In genomic region chrX:24396236-24396929, GRCh38 we compare ENCODE assay signal across 7 cellular contexts.
A peak's percentile ranks its signal among the peaks of the same experiment; 100 is the strongest.
DNase-seq lines count a peak whose midpoint lies in the region; ATAC-seq, FAIRE-seq and TF ChIP-seq lines count a peak whose summit lies in the region.

No MANE protein-coding gene starts in this region.

- ATAC-seq in HG03571 (IDR thresholded peaks at IDR 0.05; ENCODE audit: unreplicated experiment), result no peak
- no peak for ATAC-seq in HG02973 (IDR thresholded peaks at IDR 0.05; ENCODE audit: unreplicated experiment)

- peaks cover 4% of the 10 kb centered on the region for H3K4me1 ChIP-seq in stomach smooth muscle (ENCODE audit: control insufficient read depth, insufficient read depth, low read length)

- no peak for TF ChIP-seq CTCF in fibroblast of pulmonary artery (IDR thresholded peaks at IDR 0.05; ENCODE audit: low read length, missing control alignments)

- no peak overlapping the region for H3K9ac ChIP-seq in stomach smooth muscle (ENCODE audit: low read length in 2 of 2)

- peak; percentile 33 for FAIRE-seq in HTR-8/SVneo (lab: Jason Lieb, UNC)

- H3K9me3 ChIP-seq in stomach smooth muscle (ENCODE audit: control insufficient read depth in 2 of 2, low read length in 2 of 2), result no peaks in the 10 kb centered on the region

- no peak for DNase-seq in HTR-8/SVneo (ENCODE audit: insufficient read length, low spot score)
- DNase-seq in NOMO-1 treated with DMSO at 0.1 percent for 48 hours (lab: John Stamatoyannopoulos, UW; ENCODE audit: unreplicated experiment), result peak; percentile 21
- DNase-seq in fibroblast of pulmonary artery (ENCODE audit: low read depth), result peak; percentile 66
- DNase-seq in NCI-H2227 treated with DMSO at 0.1 percent for 48 hours (lab: John Stamatoyannopoulos, UW), result no peak

- no peak overlapping the region for H3K4me3 ChIP-seq in fibroblast of pulmonary artery (replicated peaks; ENCODE audit: low read depth, low read length)
- no peak overlapping the region for H3K4me3 ChIP-seq in stomach smooth muscle (ENCODE audit: low read length in 2 of 2)

- H3K27ac ChIP-seq in stomach smooth muscle (ENCODE audit: low read length), result peak overlapping the region; percentile 12

- peaks cover 0 to 19% of the 10 kb centered on the region in 2 donors for H3K27me3 ChIP-seq in stomach smooth muscle (ENCODE audit: control insufficient read depth in 1 of 2, insufficient read depth in 2 of 2, low read length in 2 of 2)

- no peaks in the 10 kb centered on the region for H3K36me3 ChIP-seq in stomach smooth muscle (ENCODE audit: control insufficient read depth in 2 of 2, insufficient read depth in 2 of 2, low read length in 2 of 2)

Comparison
In these comparisons a context has a peak if more than half of its experiments do, and no peak if none do; other contexts are left out.
1. DNase-seq: peak in NOMO-1 treated with DMSO at 0.1 percent for 48 hours (single experiment) and fibroblast of pulmonary artery (single experiment); none in HTR-8/SVneo (single experiment) and NCI-H2227 treated with DMSO at 0.1 percent for 48 hours (single experiment).